In the genomic region with DNA sequence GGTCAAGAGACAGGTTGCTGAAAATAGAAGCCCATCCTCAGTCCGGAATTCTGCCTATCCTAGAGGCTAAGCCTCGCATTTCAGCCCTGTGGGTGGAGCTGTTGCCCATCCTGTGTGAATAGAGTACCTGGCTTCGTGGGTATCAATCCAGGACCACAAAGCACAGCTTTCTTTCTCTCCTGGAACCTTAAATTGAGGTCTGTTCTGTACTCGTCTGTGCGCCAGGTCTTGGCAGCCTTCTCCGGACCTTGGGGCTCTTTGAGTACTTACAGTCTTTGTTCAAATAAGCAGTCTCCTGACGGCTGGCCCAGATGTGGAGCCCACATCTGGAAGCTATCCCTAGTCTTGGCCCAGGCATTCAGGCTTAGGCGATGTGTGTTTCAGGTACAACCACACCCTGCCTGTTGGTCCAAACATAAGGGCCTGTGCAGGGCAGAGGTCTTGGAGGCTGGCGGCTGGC, we compare ENCODE assay signal across 7 cellular contexts.
DNase-seq lines count a peak whose midpoint lies in the region; ATAC-seq and TF ChIP-seq lines count a peak whose summit lies in the region.

No MANE protein-coding gene starts in this region.

- ATAC-seq in GM23338 (peak; percentile 94), GM21737 (IDR thresholded peaks at IDR 0.05; ENCODE audit: unreplicated experiment) (no peak)
- ATAC-seq in CD8-positive, alpha-beta T cell = no peak

- H3K4me2 ChIP-seq in GM23338 = no peak overlapping the region

- peaks cover 6% of the 10 kb centered on the region for H3K27me3 Mint-ChIP-seq in GM23338 (ENCODE audit: insufficient read depth, low read depth, poor library complexity)
- H3K27me3 Mint-ChIP-seq in CD8-positive, alpha-beta T cell (ENCODE audit: low read depth) = peaks cover 3% of the 10 kb centered on the region

- H3K36me3 ChIP-seq in GM23338 (ENCODE audit: insufficient read depth) (no peaks in the 10 kb centered on the region), esophagus muscularis mucosa (no peaks in the 10 kb centered on the region)
- H3K36me3 ChIP-seq in CD8-positive, alpha-beta T cell (ENCODE audit: insufficient read depth, low read length) = no peaks in the 10 kb centered on the region

- H3K27ac Mint-ChIP-seq in GM23338 = no peak overlapping the region
- H3K27ac Mint-ChIP-seq in CD8-positive, alpha-beta T cell = no peak overlapping the region

- no peaks in the 10 kb centered on the region for H3K9me2 ChIP-seq in GM23338 (ENCODE audit: insufficient read depth)

- H3K27me3 ChIP-seq in GM23338 (ENCODE audit: insufficient read depth) (peaks cover 12% of the 10 kb centered on the region), esophagus muscularis mucosa (no peaks in the 10 kb centered on the region)
- H3K27me3 ChIP-seq in CD8-positive, alpha-beta T cell (ENCODE audit: insufficient read depth, low read length) = no peaks in the 10 kb centered on the region

- no peak overlapping the region for H3K4me3 Mint-ChIP-seq in GM23338
- H3K4me3 Mint-ChIP-seq in CD8-positive, alpha-beta T cell = no peak overlapping the region

- H3K27ac ChIP-seq in GM23338 (ENCODE audit: low read depth) (no peak overlapping the region), esophagus muscularis mucosa (replicated peaks in 1 of 4) (no peak overlapping the region)
- no peak overlapping the region for H3K27ac ChIP-seq in CD8-positive, alpha-beta T cell (ENCODE audit: low read depth, low read length)

- 68% methylated on average over 7 of the region's 9 CpGs for WGBS in esophagus muscularis mucosa

- TF ChIP-seq POLR2A in esophagus muscularis mucosa (IDR thresholded peaks at IDR 0.05; ENCODE audit: low read depth) = no peak

- H3K4me3 ChIP-seq in GM23338 = no peak overlapping the region
- no peak overlapping the region for H3K4me3 ChIP-seq in esophagus muscularis mucosa
- no peak overlapping the region for H3K4me3 ChIP-seq in CD8-positive, alpha-beta T cell (ENCODE audit: low read depth, low read length)

- no peaks in the 10 kb centered on the region for H4K20me1 ChIP-seq in GM23338 (replicated peaks; ENCODE audit: insufficient read depth)

- POLR2A ChIA-PET in CD8-positive, alpha-beta T cell (lab: Charles Lee) = no interaction called here

- intact Hi-C loops in esophagus muscularis mucosa (cut with DNase I) = no loop called here
- intact Hi-C loops in CD8-positive, alpha-beta T cell (cut with DNase I, micrococcal nuclease) = no loop called here

- no peaks in the 10 kb centered on the region for H3K9me3 Mint-ChIP-seq in GM23338
- H3K9me3 Mint-ChIP-seq in CD8-positive, alpha-beta T cell = no peaks in the 10 kb centered on the region

- no peaks in the 10 kb centered on the region for H3K79me2 ChIP-seq in GM23338 (replicated peaks; ENCODE audit: insufficient read depth)

- H2AFZ ChIP-seq in GM23338 = peak overlapping the region; percentile 64

- H3F3A ChIP-seq in GM23338 (replicated peaks; ENCODE audit: low read depth) = no peaks in the 10 kb centered on the region

- peaks cover 6% of the 10 kb centered on the region for H3K4me1 Mint-ChIP-seq in GM23338
- no peaks in the 10 kb centered on the region for H3K4me1 Mint-ChIP-seq in CD8-positive, alpha-beta T cell (ENCODE audit: low read depth)

- CTCF ChIA-PET in CD8-positive, alpha-beta T cell (lab: Charles Lee) = interaction anchor here (0.9 to 2.1 kb wide), 4 partner anchors 9 to 414 kb away, joined by 3 to 10 read pairs (median 4); no protein-coding TSS in a partner anchor

- H3K36me3 Mint-ChIP-seq in GM23338 (ENCODE audit: low read depth) = no peaks in the 10 kb centered on the region
- no peaks in the 10 kb centered on the region for H3K36me3 Mint-ChIP-seq in CD8-positive, alpha-beta T cell

- TF ChIP-seq CTCF in GM23338 (conservative IDR thresholded peaks at IDR 0.05; ENCODE audit: low read depth in 2 of 2) (peak; percentile 69 to 91), esophagus muscularis mucosa (IDR thresholded peaks at IDR 0.05) (peak; percentile 15 to 35 (median 30))
- TF ChIP-seq CTCF in CD8-positive, alpha-beta T cell (IDR thresholded peaks at IDR 0.05) = no peak

- H3K4me1 ChIP-seq in GM23338 (ENCODE audit: insufficient read depth) (no peaks in the 10 kb centered on the region), esophagus muscularis mucosa (no peaks in the 10 kb centered on the region)
- no peaks in the 10 kb centered on the region for H3K4me1 ChIP-seq in CD8-positive, alpha-beta T cell (ENCODE audit: insufficient read depth, low read length)

- TF ChIP-seq EP300 in esophagus muscularis mucosa (IDR thresholded peaks at IDR 0.05) = no peak

- DNase-seq in GM23338 (ENCODE audit: low spot score) = peak; percentile 82
- DNase-seq in NCI-H526 treated with DMSO at 0.1 percent for 48 hours (lab: John Stamatoyannopoulos, UW) = peak; percentile 62
- DNase-seq in esophagus muscularis mucosa (ENCODE audit: extremely low spot score) = no peak
- peak; percentile 40 for DNase-seq in retina
- no peak for DNase-seq in CD8-positive, alpha-beta T cell
- DNase-seq in NK-92 treated with Interleukin-12 subunit alpha and Interleukin-12 subunit beta, amount 100 ng/mL, for 24 hours (lab: John Stamatoyannopoulos, UW) = no peak

- H3K9me3 ChIP-seq in esophagus muscularis mucosa = no peaks in the 10 kb centered on the region
- no peaks in the 10 kb centered on the region for H3K9me3 ChIP-seq in CD8-positive, alpha-beta T cell (ENCODE audit: low read length)

TF ChIP-seq in GM23338, 12 proteins besides CTCF, POLR2A, EP300 and RAD21 (continues in another document):
- TF ChIP-seq JUNB (IDR thresholded peaks at IDR 0.05; ENCODE audit: unreplicated experiment) = no peak
- no peak for TF ChIP-seq EZH2phosphoT487 (IDR thresholded peaks at IDR 0.05; ENCODE audit: unreplicated experiment)
- TF ChIP-seq, protein P1, sequence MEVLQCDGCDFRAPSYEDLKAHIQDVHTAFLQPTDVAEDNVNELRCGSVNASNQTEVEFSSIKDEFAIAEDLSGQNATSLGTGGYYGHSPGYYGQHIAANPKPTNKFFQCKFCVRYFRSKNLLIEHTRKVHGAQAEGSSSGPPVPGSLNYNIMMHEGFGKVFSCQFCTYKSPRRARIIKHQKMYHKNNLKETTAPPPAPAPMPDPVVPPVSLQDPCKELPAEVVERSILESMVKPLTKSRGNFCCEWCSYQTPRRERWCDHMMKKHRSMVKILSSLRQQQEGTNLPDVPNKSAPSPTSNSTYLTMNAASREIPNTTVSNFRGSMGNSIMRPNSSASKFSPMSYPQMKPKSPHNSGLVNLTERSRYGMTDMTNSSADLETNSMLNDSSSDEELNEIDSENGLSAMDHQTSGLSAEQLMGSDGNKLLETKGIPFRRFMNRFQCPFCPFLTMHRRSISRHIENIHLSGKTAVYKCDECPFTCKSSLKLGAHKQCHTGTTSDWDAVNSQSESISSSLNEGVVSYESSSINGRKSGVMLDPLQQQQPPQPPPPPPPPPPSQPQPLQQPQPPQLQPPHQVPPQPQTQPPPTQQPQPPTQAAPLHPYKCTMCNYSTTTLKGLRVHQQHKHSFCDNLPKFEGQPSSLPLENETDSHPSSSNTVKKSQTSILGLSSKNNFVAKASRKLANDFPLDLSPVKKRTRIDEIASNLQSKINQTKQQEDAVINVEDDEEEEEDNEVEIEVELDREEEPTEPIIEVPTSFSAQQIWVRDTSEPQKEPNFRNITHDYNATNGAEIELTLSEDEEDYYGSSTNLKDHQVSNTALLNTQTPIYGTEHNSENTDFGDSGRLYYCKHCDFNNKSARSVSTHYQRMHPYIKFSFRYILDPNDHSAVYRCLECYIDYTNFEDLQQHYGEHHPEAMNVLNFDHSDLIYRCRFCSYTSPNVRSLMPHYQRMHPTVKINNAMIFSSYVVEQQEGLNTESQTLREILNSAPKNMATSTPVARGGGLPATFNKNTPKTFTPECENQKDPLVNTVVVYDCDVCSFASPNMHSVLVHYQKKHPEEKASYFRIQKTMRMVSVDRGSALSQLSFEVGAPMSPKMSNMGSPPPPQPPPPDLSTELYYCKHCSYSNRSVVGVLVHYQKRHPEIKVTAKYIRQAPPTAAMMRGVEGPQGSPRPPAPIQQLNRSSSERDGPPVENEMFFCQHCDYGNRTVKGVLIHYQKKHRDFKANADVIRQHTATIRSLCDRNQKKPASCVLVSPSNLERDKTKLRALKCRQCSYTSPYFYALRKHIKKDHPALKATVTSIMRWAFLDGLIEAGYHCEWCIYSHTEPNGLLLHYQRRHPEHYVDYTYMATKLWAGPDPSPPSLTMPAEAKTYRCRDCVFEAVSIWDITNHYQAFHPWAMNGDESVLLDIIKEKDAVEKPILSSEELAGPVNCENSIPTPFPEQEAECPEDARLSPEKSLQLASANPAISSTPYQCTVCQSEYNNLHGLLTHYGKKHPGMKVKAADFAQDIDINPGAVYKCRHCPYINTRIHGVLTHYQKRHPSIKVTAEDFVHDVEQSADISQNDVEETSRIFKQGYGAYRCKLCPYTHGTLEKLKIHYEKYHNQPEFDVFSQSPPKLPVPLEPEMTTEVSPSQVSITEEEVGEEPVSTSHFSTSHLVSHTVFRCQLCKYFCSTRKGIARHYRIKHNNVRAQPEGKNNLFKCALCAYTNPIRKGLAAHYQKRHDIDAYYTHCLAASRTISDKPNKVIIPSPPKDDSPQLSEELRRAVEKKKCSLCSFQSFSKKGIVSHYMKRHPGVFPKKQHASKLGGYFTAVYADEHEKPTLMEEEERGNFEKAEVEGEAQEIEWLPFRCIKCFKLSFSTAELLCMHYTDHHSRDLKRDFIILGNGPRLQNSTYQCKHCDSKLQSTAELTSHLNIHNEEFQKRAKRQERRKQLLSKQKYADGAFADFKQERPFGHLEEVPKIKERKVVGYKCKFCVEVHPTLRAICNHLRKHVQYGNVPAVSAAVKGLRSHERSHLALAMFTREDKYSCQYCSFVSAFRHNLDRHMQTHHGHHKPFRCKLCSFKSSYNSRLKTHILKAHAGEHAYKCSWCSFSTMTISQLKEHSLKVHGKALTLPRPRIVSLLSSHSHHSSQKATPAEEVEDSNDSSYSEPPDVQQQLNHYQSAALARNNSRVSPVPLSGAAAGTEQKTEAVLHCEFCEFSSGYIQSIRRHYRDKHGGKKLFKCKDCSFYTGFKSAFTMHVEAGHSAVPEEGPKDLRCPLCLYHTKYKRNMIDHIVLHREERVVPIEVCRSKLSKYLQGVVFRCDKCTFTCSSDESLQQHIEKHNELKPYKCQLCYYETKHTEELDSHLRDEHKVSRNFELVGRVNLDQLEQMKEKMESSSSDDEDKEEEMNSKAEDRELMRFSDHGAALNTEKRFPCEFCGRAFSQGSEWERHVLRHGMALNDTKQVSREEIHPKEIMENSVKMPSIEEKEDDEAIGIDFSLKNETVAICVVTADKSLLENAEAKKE (CRISPR knock-in tag; IDR thresholded peaks at IDR 0.05) = no peak
- no peak for TF ChIP-seq ZNF114 (CRISPR knock-in tag; IDR thresholded peaks at IDR 0.05)
- TF ChIP-seq EZH2 (IDR thresholded peaks at IDR 0.05; ENCODE audit: low read depth, unreplicated experiment) = no peak
- TF ChIP-seq ZNF331 (CRISPR knock-in tag; IDR thresholded peaks at IDR 0.05; ENCODE audit: low read depth) = no peak
- TF ChIP-seq POLR2AphosphoS5 (IDR thresholded peaks at IDR 0.05; ENCODE audit: low read depth) = no peak
- no peak for TF ChIP-seq CREB1 (CRISPR knock-in tag; IDR thresholded peaks at IDR 0.05; ENCODE audit: low read depth)
- no peak for TF ChIP-seq STAT1 (IDR thresholded peaks at IDR 0.05; ENCODE audit: unreplicated experiment)

Comparison
In these comparisons a context has a peak if more than half of its experiments do, and no peak if none do; other contexts are left out.
1. DNase-seq: peak in GM23338 (single experiment), NCI-H526 treated with DMSO at 0.1 percent for 48 hours (single experiment) and retina (single experiment); none in esophagus muscularis mucosa (single experiment), CD8-positive, alpha-beta T cell (0 of 7) and NK-92 treated with Interleukin-12 subunit alpha and Interleukin-12 subunit beta, amount 100 ng/mL, for 24 hours (single experiment).